Comparison of ENCODE assay signal across 21 cellular contexts in genomic region chr6:105321728-105322127, GRCh38.
"Had no signal": no experiment of that assay in that cellular context is flagged by ENCODE, and none has a peak within 500 bp of the region (broad histone marks: within the 10 kb centered on the region; RNA-seq: fewer than 3 reads in every experiment).

No MANE protein-coding gene starts in this region.

- H3K36me3 ChIP-seq: ovary had no signal

- H3K27ac ChIP-seq: colonic mucosa, foreskin keratinocyte, ovary, psoas muscle, tibial nerve, vagina had no signal

- H3K4me1 ChIP-seq: colonic mucosa had no signal

- H3K27ac Mint-ChIP-seq: activated CD4-positive, alpha-beta T cell treated with anti-CD3 and anti-CD28 coated beads, Interleukin-2, amount 10 ng/mL, durations not matched to agents 24 days and 14 days; activated CD8-positive, alpha-beta T cell treated with anti-CD3 and anti-CD28 coated beads for 36 hours; activated naive CD4-positive, alpha-beta T cell treated with anti-CD3 and anti-CD28 coated beads, Interleukin-2, amount 10 ng/mL, durations not matched to agents 7 days and 5 days; activated naive CD8-positive, alpha-beta T cell treated with anti-CD3 and anti-CD28 coated beads, Interleukin-2, amount 50 U/mL, for 24 hours; memory B cell; naive B cell; T-helper 2 cell treated with Interferon-gamma antibody and Interleukin-4, amounts not matched to agents 5 μg/mL and 100 μg/mL, for 36 hours had no signal

- H3K27me3 Mint-ChIP-seq: activated CD4-positive, alpha-beta T cell treated with anti-CD3 and anti-CD28 coated beads, Interleukin-2, amount 10 ng/mL, durations not matched to agents 24 days and 14 days; activated CD8-positive, alpha-beta T cell treated with anti-CD3 and anti-CD28 coated beads for 36 hours; activated naive CD4-positive, alpha-beta T cell treated with anti-CD3 and anti-CD28 coated beads, Interleukin-2, amount 10 ng/mL, durations not matched to agents 7 days and 5 days; activated naive CD8-positive, alpha-beta T cell treated with anti-CD3 and anti-CD28 coated beads, Interleukin-2, amount 50 U/mL, for 24 hours; central memory CD8-positive, alpha-beta T cell; memory B cell; naive B cell had no signal

- H3K9me3 ChIP-seq: colonic mucosa, mucosa of descending colon, ovary, psoas muscle, tibial nerve, vagina had no signal

- ATAC-seq: activated CD8-positive, alpha-beta T cell treated with anti-CD3 and anti-CD28 coated beads for 36 hours; activated naive CD8-positive, alpha-beta T cell treated with anti-CD3 and anti-CD28 coated beads, Interleukin-2, amount 50 U/mL, for 24 hours; foreskin keratinocyte; psoas muscle; right cardiac atrium; stimulated activated naive CD8-positive, alpha-beta T cell treated with anti-CD3 and anti-CD28 coated beads, Interleukin-15, Interleukin-2, amounts not matched to agents 100 U/mL and 50 U/mL, for 24 hours had no signal

- H3K4me3 ChIP-seq: colonic mucosa, mucosa of descending colon, ovary, psoas muscle, tibial nerve, vagina had no signal

- H3K4me3 Mint-ChIP-seq: activated CD4-positive, alpha-beta T cell treated with anti-CD3 and anti-CD28 coated beads, Interleukin-2, amount 10 ng/mL, durations not matched to agents 24 days and 14 days; activated CD8-positive, alpha-beta T cell treated with anti-CD3 and anti-CD28 coated beads for 36 hours; activated naive CD4-positive, alpha-beta T cell treated with anti-CD3 and anti-CD28 coated beads, Interleukin-2, amount 10 ng/mL, durations not matched to agents 7 days and 5 days; activated naive CD8-positive, alpha-beta T cell treated with anti-CD3 and anti-CD28 coated beads, Interleukin-2, amount 50 U/mL, for 24 hours; central memory CD8-positive, alpha-beta T cell; memory B cell; naive B cell; T-helper 2 cell treated with Interferon-gamma antibody and Interleukin-4, amounts not matched to agents 5 μg/mL and 100 μg/mL, for 36 hours had no signal

- DNase-seq: activated CD4-positive, alpha-beta T cell treated with anti-CD3 and anti-CD28 coated beads, Interleukin-2, amount 10 ng/mL, durations not matched to agents 24 days and 14 days; activated CD8-positive, alpha-beta T cell treated with anti-CD3 and anti-CD28 coated beads for 36 hours; activated naive CD4-positive, alpha-beta T cell treated with anti-CD3 and anti-CD28 coated beads, Interleukin-2, amount 10 ng/mL, durations not matched to agents 7 days and 5 days; activated naive CD8-positive, alpha-beta T cell treated with anti-CD3 and anti-CD28 coated beads, Interleukin-2, amount 50 U/mL, for 24 hours; activated T-cell treated with anti-CD3 and anti-CD28 coated beads, Interleukin-2, amount 50 U/mL, for 1 hour; anterior cingulate cortex; colonic mucosa; foreskin keratinocyte; hypothalamus; kidney; mucosa of descending colon; naive B cell; ovary; psoas muscle; right cardiac atrium; stimulated activated naive CD8-positive, alpha-beta T cell treated with anti-CD3 and anti-CD28 coated beads, Interleukin-15, Interleukin-2, amounts not matched to agents 100 U/mL and 50 U/mL, for 24 hours had no signal

- H3K9me3 Mint-ChIP-seq: activated CD4-positive, alpha-beta T cell treated with anti-CD3 and anti-CD28 coated beads, Interleukin-2, amount 10 ng/mL, durations not matched to agents 24 days and 14 days; activated CD8-positive, alpha-beta T cell treated with anti-CD3 and anti-CD28 coated beads for 36 hours; activated naive CD4-positive, alpha-beta T cell treated with anti-CD3 and anti-CD28 coated beads, Interleukin-2, amount 10 ng/mL, durations not matched to agents 7 days and 5 days; activated naive CD8-positive, alpha-beta T cell treated with anti-CD3 and anti-CD28 coated beads, Interleukin-2, amount 50 U/mL, for 24 hours; central memory CD8-positive, alpha-beta T cell; memory B cell; naive B cell; T-helper 2 cell treated with Interferon-gamma antibody and Interleukin-4, amounts not matched to agents 5 μg/mL and 100 μg/mL, for 36 hours had no signal

- H3K4me1 Mint-ChIP-seq: activated naive CD4-positive, alpha-beta T cell treated with anti-CD3 and anti-CD28 coated beads, Interleukin-2, amount 10 ng/mL, durations not matched to agents 7 days and 5 days; activated naive CD8-positive, alpha-beta T cell treated with anti-CD3 and anti-CD28 coated beads, Interleukin-2, amount 50 U/mL, for 24 hours; memory B cell; naive B cell had no signal

- H3K27me3 ChIP-seq: colonic mucosa, foreskin keratinocyte, ovary, tibial nerve, vagina had no signal
